1 cellular context compared by ENCODE assay signal in genomic region chr12:125203145-125203765, GRCh38.
TF ChIP-seq lines count a peak whose summit lies in the region.

No MANE protein-coding gene starts in this region.

TF ChIP-seq in A549, 52 proteins besides CTCF, POLR2A, EP300 and RAD21 (continued from another document):
- TF ChIP-seq E2F6 (IDR thresholded peaks at IDR 0.05; ENCODE audit: borderline replicate concordance, low read depth) (no peak), KDM5A (IDR thresholded peaks at IDR 0.05) (no peak)
